In genomic region chr3:14947886-14948608, GRCh38 we compare ENCODE assay signal across 1 cellular context.
A peak's percentile ranks its signal among the peaks of the same experiment; 100 is the strongest.
TF ChIP-seq lines count a peak whose summit lies in the region.

No MANE protein-coding gene starts in this region.

TF ChIP-seq in HepG2, 621 proteins besides CTCF, POLR2A, EP300 and RAD21 (continued from another document and continues in another):
- TF ChIP-seq FOXA3 (CRISPR knock-in tag; IDR thresholded peaks at IDR 0.05) (0 out of 2 replicates have a peak, but pooled peaks have one; percentile 13), KAT2B (IDR thresholded peaks at IDR 0.05; ENCODE audit: borderline replicate concordance, low read depth, low read length) (no peak), ARID2 (CRISPR knock-in tag; IDR thresholded peaks at IDR 0.05; ENCODE audit: borderline replicate concordance) (no peak), PCBP2 (optimal IDR thresholded peaks at IDR 0.05; ENCODE audit: low read depth, low read length, poor library complexity, severe bottlenecking) (no peak), SP1 (IDR thresholded peaks at IDR 0.05) (no peak), SP1 (CRISPR knock-in tag; IDR thresholded peaks at IDR 0.05) (peak; percentile 97), CSRNP1 (CRISPR knock-in tag; IDR thresholded peaks at IDR 0.05) (0 out of 2 replicates have a peak, but pooled peaks have one; percentile 20), ZNF773 (CRISPR knock-in tag; IDR thresholded peaks at IDR 0.05; ENCODE audit: borderline replicate concordance) (no peak), KDM3A (CRISPR knock-in tag; IDR thresholded peaks at IDR 0.05; ENCODE audit: low read depth) (0 out of 2 replicates have a peak, but pooled peaks have one; percentile 22), PPARG (CRISPR knock-in tag; conservative IDR thresholded peaks at IDR 0.05) (0 out of 2 replicates have a peak, but pooled peaks have one; percentile 26), KDM4B (CRISPR knock-in tag; IDR thresholded peaks at IDR 0.05) (0 out of 2 replicates have a peak, but pooled peaks have one; percentile 26), PCBP1 (IDR thresholded peaks at IDR 0.05; ENCODE audit: borderline replicate concordance, low read depth, low read length) (peak; percentile 78; the same call in 1 of the 2 replicates), HNRNPLL (IDR thresholded peaks at IDR 0.05; ENCODE audit: low read depth, low read length, poor library complexity, severe bottlenecking) (peak; percentile 70), ZNF205 (CRISPR knock-in tag; IDR thresholded peaks at IDR 0.05) (0 out of 2 replicates have a peak, but pooled peaks have one; percentile 37), MAZ (IDR thresholded peaks at IDR 0.05; ENCODE audit: borderline replicate concordance, low read depth, low read length) (peak; percentile 42), MAZ (CRISPR knock-in tag; IDR thresholded peaks at IDR 0.05; ENCODE audit: low read depth) (peak; percentile 57), HMGXB4 (CRISPR knock-in tag; IDR thresholded peaks at IDR 0.05; ENCODE audit: borderline replicate concordance in 1 of 2, low read depth in 1 of 2) (peak in 1 of 2 experiments; percentile 35; a peak in 2 of 4 replicates), GTF3A (CRISPR knock-in tag; conservative IDR thresholded peaks at IDR 0.05) (no peak), ZNF331 (CRISPR knock-in tag; IDR thresholded peaks at IDR 0.05) (peak; percentile 29; the same call in 1 of the 2 replicates), TOE1 (CRISPR knock-in tag; IDR thresholded peaks at IDR 0.05) (no peak), ZC3H4 (CRISPR knock-in tag; IDR thresholded peaks at IDR 0.05; ENCODE audit: borderline replicate concordance) (no peak), DRAP1 (CRISPR knock-in tag; IDR thresholded peaks at IDR 0.05) (peak; percentile 67), SETDB1 (CRISPR knock-in tag; IDR thresholded peaks at IDR 0.05; ENCODE audit: borderline replicate concordance) (no peak), ISL2 (CRISPR knock-in tag; IDR thresholded peaks at IDR 0.05) (peak; percentile 45; the same call in 1 of the 2 replicates), RARA (CRISPR knock-in tag; IDR thresholded peaks at IDR 0.05) (peak; percentile 31; the same call in 1 of the 2 replicates), RERE (CRISPR knock-in tag; IDR thresholded peaks at IDR 0.05; ENCODE audit: low read depth) (0 out of 2 replicates have a peak, but pooled peaks have one; percentile 8), NFYB (CRISPR knock-in tag; IDR thresholded peaks at IDR 0.05) (peak; percentile 90), ASH2L (IDR thresholded peaks at IDR 0.05; ENCODE audit: insufficient read length, low read depth, low read length) (peak; percentile 94), DNMT1 (CRISPR knock-in tag; IDR thresholded peaks at IDR 0.05) (no peak), BCLAF1 (IDR thresholded peaks at IDR 0.05) (no peak), ZFP36 (IDR thresholded peaks at IDR 0.05; ENCODE audit: borderline replicate concordance, low read depth, low read length, partially characterized antibody) (peak; percentile 9), ZNF614 (CRISPR knock-in tag; IDR thresholded peaks at IDR 0.05; ENCODE audit: borderline replicate concordance) (peak; percentile 69; the same call in 1 of the 2 replicates)
- TF ChIP-seq, protein P1, sequence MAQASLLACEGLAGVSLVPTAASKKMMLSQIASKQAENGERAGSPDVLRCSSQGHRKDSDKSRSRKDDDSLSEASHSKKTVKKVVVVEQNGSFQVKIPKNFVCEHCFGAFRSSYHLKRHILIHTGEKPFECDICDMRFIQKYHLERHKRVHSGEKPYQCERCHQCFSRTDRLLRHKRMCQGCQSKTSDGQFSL (CRISPR knock-in tag; IDR thresholded peaks at IDR 0.05): 0 out of 2 replicates have a peak, but pooled peaks have one; percentile 40
- TF ChIP-seq, protein P2, sequence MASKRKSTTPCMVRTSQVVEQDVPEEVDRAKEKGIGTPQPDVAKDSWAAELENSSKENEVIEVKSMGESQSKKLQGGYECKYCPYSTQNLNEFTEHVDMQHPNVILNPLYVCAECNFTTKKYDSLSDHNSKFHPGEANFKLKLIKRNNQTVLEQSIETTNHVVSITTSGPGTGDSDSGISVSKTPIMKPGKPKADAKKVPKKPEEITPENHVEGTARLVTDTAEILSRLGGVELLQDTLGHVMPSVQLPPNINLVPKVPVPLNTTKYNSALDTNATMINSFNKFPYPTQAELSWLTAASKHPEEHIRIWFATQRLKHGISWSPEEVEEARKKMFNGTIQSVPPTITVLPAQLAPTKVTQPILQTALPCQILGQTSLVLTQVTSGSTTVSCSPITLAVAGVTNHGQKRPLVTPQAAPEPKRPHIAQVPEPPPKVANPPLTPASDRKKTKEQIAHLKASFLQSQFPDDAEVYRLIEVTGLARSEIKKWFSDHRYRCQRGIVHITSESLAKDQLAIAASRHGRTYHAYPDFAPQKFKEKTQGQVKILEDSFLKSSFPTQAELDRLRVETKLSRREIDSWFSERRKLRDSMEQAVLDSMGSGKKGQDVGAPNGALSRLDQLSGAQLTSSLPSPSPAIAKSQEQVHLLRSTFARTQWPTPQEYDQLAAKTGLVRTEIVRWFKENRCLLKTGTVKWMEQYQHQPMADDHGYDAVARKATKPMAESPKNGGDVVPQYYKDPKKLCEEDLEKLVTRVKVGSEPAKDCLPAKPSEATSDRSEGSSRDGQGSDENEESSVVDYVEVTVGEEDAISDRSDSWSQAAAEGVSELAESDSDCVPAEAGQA (IDR thresholded peaks at IDR 0.05; ENCODE audit: low read depth): peak; percentile 83
- TF ChIP-seq, protein P2 (CRISPR knock-in tag; IDR thresholded peaks at IDR 0.05; ENCODE audit: borderline replicate concordance): no peak
- TF ChIP-seq, protein P3, sequence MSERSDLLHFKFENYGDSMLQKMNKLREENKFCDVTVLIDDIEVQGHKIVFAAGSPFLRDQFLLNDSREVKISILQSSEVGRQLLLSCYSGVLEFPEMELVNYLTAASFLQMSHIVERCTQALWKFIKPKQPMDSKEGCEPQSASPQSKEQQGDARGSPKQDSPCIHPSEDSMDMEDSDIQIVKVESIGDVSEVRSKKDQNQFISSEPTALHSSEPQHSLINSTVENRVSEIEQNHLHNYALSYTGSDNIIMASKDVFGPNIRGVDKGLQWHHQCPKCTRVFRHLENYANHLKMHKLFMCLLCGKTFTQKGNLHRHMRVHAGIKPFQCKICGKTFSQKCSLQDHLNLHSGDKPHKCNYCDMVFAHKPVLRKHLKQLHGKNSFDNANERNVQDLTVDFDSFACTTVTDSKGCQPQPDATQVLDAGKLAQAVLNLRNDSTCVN (CRISPR knock-in tag; IDR thresholded peaks at IDR 0.05; ENCODE audit: borderline replicate concordance): no peak
